ENCODE assay signal across 16 cellular contexts in genomic region chr6:17091122-17091521, GRCh38. TPM values are rescaled to one million over a fixed set of nuclear protein-coding genes. Genes with fewer than 3 reads are reported as not detected.
DNase-seq lines count a peak whose midpoint lies in the region; ATAC-seq, FAIRE-seq and TF ChIP-seq lines count a peak whose summit lies in the region.
"Had no signal": no experiment of that assay in that cellular context is flagged by ENCODE, and none has a peak within 500 bp of the region (broad histone marks: within the 10 kb centered on the region; RNA-seq: fewer than 3 reads in every experiment).

No MANE protein-coding gene starts in this region.

- H2BK5ac ChIP-seq in H1 (ENCODE audit: low read depth, low read length) = no peak overlapping the region

- peaks cover 9% of the 10 kb centered on the region for H3K9me3 Mint-ChIP-seq in progenitor cell of endocrine pancreas (ENCODE audit: low read depth)
- H3K9me3 Mint-ChIP-seq in stimulated activated memory B cell treated with anti-CD40 and anti-IgM and Interleukin-4, amounts not matched to agents 10 μg/mL and 1 μg/mL and 100 μg/mL, for 72 hours = peaks cover 7% of the 10 kb centered on the region
- H3K9me3 Mint-ChIP-seq in activated CD8-positive, alpha-beta T cell treated with anti-CD3 and anti-CD28 coated beads for 36 hours = peaks cover 6% of the 10 kb centered on the region

- no peak overlapping the region for H4K5ac ChIP-seq in H1 (ENCODE audit: insufficient read length, low read depth, low read length)

- H3K9me2 ChIP-seq in OCI-LY7 (ENCODE audit: insufficient read depth, low read length) = no peaks in the 10 kb centered on the region

- H3K18ac ChIP-seq in H1 (ENCODE audit: extremely low read depth, low read length) = no peak overlapping the region

- H3K4me1 ChIP-seq in OCI-LY7 (ENCODE audit: insufficient read depth, low read length, poor library complexity, severe bottlenecking) (no peaks in the 10 kb centered on the region), H1 (replicated peaks in 1 of 4; ENCODE audit: control insufficient read depth in 3 of 4, insufficient read depth in 4 of 4, low read length in 3 of 4) (no peaks in the 10 kb centered on the region)
- H3K4me1 ChIP-seq: gastrocnemius medialis had no signal

- H2BK15ac ChIP-seq in H1 (ENCODE audit: low read length) = no peak overlapping the region

- no peak overlapping the region for H3K14ac ChIP-seq in H1 (ENCODE audit: insufficient read length)

- DNase-seq in GM12864 (ENCODE audit: low read depth) (no peak), OCI-LY7 (ENCODE audit: low spot score) (no peak), H1 (ENCODE audit: low read depth in 1 of 2, low spot score in 2 of 2) (no peak), progenitor cell of endocrine pancreas (ENCODE audit: low spot score, unreplicated experiment) (no peak), anterior cingulate cortex (lab: John Stamatoyannopoulos, UW) (no peak)
- DNase-seq in NK-92 treated with Interleukin-12 subunit alpha and Interleukin-12 subunit beta, amount 100 ng/mL, for 24 hours (lab: John Stamatoyannopoulos, UW) = no peak
- DNase-seq in activated CD8-positive, alpha-beta T cell treated with anti-CD3 and anti-CD28 coated beads for 36 hours = no peak
- DNase-seq: activated CD8-positive, alpha-beta memory T cell treated with anti-CD3 and anti-CD28 coated beads, Interleukin-2, amount 10 ng/mL, durations not matched to agents 7 days and 5 days; aorta; DMS79; gastrocnemius medialis; NCI-H1930; stimulated activated CD4-positive, alpha-beta T cell treated with anti-CD3 and anti-CD28 coated beads, Interleukin-2, amount 100 ng/mL, for 24 hours; stimulated activated naive CD8-positive, alpha-beta T cell treated with anti-CD3 and anti-CD28 coated beads, Interleukin-15, amount 100 ng/mL, for 72 hours had no signal

- H3K9me3 ChIP-seq in OCI-LY7 (ENCODE audit: low read length) (no peaks in the 10 kb centered on the region), H1 (ENCODE audit: insufficient read depth in 2 of 2, low read depth in 1 of 2, low read length in 1 of 2) (no peaks in the 10 kb centered on the region)
- H3K9me3 ChIP-seq: gastrocnemius medialis had no signal

- no peak overlapping the region for H3K4me3 Mint-ChIP-seq in progenitor cell of endocrine pancreas (ENCODE audit: low read depth)
- H3K4me3 Mint-ChIP-seq in stimulated activated memory B cell treated with anti-CD40 and anti-IgM and Interleukin-4, amounts not matched to agents 10 μg/mL and 1 μg/mL and 100 μg/mL, for 72 hours = no peak overlapping the region
- no peak overlapping the region for H3K4me3 Mint-ChIP-seq in activated CD8-positive, alpha-beta T cell treated with anti-CD3 and anti-CD28 coated beads for 36 hours
- H3K4me3 Mint-ChIP-seq: activated CD8-positive, alpha-beta memory T cell treated with anti-CD3 and anti-CD28 coated beads, Interleukin-2, amount 10 ng/mL, durations not matched to agents 7 days and 5 days; stimulated activated naive CD8-positive, alpha-beta T cell treated with anti-CD3 and anti-CD28 coated beads, Interleukin-15, amount 100 ng/mL, for 72 hours had no signal

- H3K4me2 ChIP-seq in OCI-LY7 (ENCODE audit: low read length) = no peak overlapping the region
- no peak overlapping the region for H3K4me2 ChIP-seq in H1 (ENCODE audit: insufficient read depth in 1 of 2, low read depth in 2 of 2, low read length in 2 of 2)

- no peak overlapping the region for H3K56ac ChIP-seq in H1 (replicated peaks; ENCODE audit: insufficient read length, low read depth, low read length)

- H2AK5ac ChIP-seq in H1 (ENCODE audit: low read depth, low read length) = no peak overlapping the region

- no peak overlapping the region for H2BK20ac ChIP-seq in H1 (ENCODE audit: low read length)

- no peak overlapping the region for H3K27ac Mint-ChIP-seq in progenitor cell of endocrine pancreas
- no peak overlapping the region for H3K27ac Mint-ChIP-seq in stimulated activated memory B cell treated with anti-CD40 and anti-IgM and Interleukin-4, amounts not matched to agents 10 μg/mL and 1 μg/mL and 100 μg/mL, for 72 hours
- no peak overlapping the region for H3K27ac Mint-ChIP-seq in activated CD8-positive, alpha-beta T cell treated with anti-CD3 and anti-CD28 coated beads for 36 hours
- H3K27ac Mint-ChIP-seq: activated CD8-positive, alpha-beta memory T cell treated with anti-CD3 and anti-CD28 coated beads, Interleukin-2, amount 10 ng/mL, durations not matched to agents 7 days and 5 days; stimulated activated naive CD8-positive, alpha-beta T cell treated with anti-CD3 and anti-CD28 coated beads, Interleukin-15, amount 100 ng/mL, for 72 hours had no signal

- H2AFZ ChIP-seq in OCI-LY7 (ENCODE audit: low read length) (no peak overlapping the region), H1 (ENCODE audit: low read length) (no peak overlapping the region)

- no peak overlapping the region for H4K91ac ChIP-seq in H1 (replicated peaks; ENCODE audit: insufficient read length, low read length)

- TF ChIP-seq RAD21 in H1 (IDR thresholded peaks at IDR 0.05 in 1 of 2, conservative IDR thresholded peaks at IDR 0.05 in 1 of 2; ENCODE audit: low read depth in 2 of 2, low read length in 2 of 2) = 0 out of 4 replicates have a peak, but pooled peaks have one; percentile 6 to 14

- TF ChIP-seq EP300 in H1 (IDR thresholded peaks at IDR 0.05; ENCODE audit: borderline replicate concordance in 1 of 2, low read depth in 2 of 2, low read length in 2 of 2) = no peak

- no peak for FAIRE-seq in H1 (lab: Jason Lieb, UNC)

- peaks cover 11% of the 10 kb centered on the region for H3K4me1 Mint-ChIP-seq in progenitor cell of endocrine pancreas (ENCODE audit: low read depth)
- H3K4me1 Mint-ChIP-seq in stimulated activated memory B cell treated with anti-CD40 and anti-IgM and Interleukin-4, amounts not matched to agents 10 μg/mL and 1 μg/mL and 100 μg/mL, for 72 hours = no peaks in the 10 kb centered on the region
- H3K4me1 Mint-ChIP-seq in activated CD8-positive, alpha-beta T cell treated with anti-CD3 and anti-CD28 coated beads for 36 hours (ENCODE audit: low read depth) = no peaks in the 10 kb centered on the region
- H3K4me1 Mint-ChIP-seq: activated CD8-positive, alpha-beta memory T cell treated with anti-CD3 and anti-CD28 coated beads, Interleukin-2, amount 10 ng/mL, durations not matched to agents 7 days and 5 days; stimulated activated naive CD8-positive, alpha-beta T cell treated with anti-CD3 and anti-CD28 coated beads, Interleukin-15, amount 100 ng/mL, for 72 hours had no signal

- H3K36me3 Mint-ChIP-seq in progenitor cell of endocrine pancreas (ENCODE audit: insufficient read depth) = no peaks in the 10 kb centered on the region
- no peaks in the 10 kb centered on the region for H3K36me3 Mint-ChIP-seq in stimulated activated memory B cell treated with anti-CD40 and anti-IgM and Interleukin-4, amounts not matched to agents 10 μg/mL and 1 μg/mL and 100 μg/mL, for 72 hours
- H3K36me3 Mint-ChIP-seq in activated CD8-positive, alpha-beta T cell treated with anti-CD3 and anti-CD28 coated beads for 36 hours (ENCODE audit: low read depth) = no peaks in the 10 kb centered on the region

- TF ChIP-seq POLR2A in H1 (IDR thresholded peaks at IDR 0.05; ENCODE audit: control extremely low read depth in 1 of 2, low read depth in 2 of 2, low read length in 2 of 2) = no peak

- H3K27me3 Mint-ChIP-seq in progenitor cell of endocrine pancreas = peaks cover 5% of the 10 kb centered on the region
- H3K27me3 Mint-ChIP-seq in stimulated activated memory B cell treated with anti-CD40 and anti-IgM and Interleukin-4, amounts not matched to agents 10 μg/mL and 1 μg/mL and 100 μg/mL, for 72 hours = peaks cover 9% of the 10 kb centered on the region
- peaks cover 14% of the 10 kb centered on the region for H3K27me3 Mint-ChIP-seq in activated CD8-positive, alpha-beta T cell treated with anti-CD3 and anti-CD28 coated beads for 36 hours

- no peaks in the 10 kb centered on the region for H3K79me1 ChIP-seq in H1 (ENCODE audit: low read depth, low read length)

- CTCF ChIA-PET in OCI-LY7 (lab: Charles Lee; ENCODE audit: unreplicated experiment) = no interaction called here
- CTCF ChIA-PET in H1 (lab: Charles Lee; ENCODE audit: partially characterized antibody) = interaction anchor here (0.5 to 2.3 kb wide), 18 partner anchors 8 to 539 kb away, joined by 3 to 8 read pairs (median 3); partner anchors contain the start of gene STMND1
- CTCF ChIA-PET in activated CD8-positive, alpha-beta T cell treated with anti-CD3 and anti-CD28 coated beads for 36 hours (lab: Charles Lee) = interaction anchor here (1.2 kb wide), 1 partner anchor 759 kb away, joined by 3 read pairs; no protein-coding TSS in a partner anchor

- no peaks in the 10 kb centered on the region; the same call in 1 of the 2 replicates for H3K23me2 ChIP-seq in H1 (ENCODE audit: low read depth, low read length)

- intact Hi-C loops in OCI-LY7 (cut with micrococcal nuclease; ENCODE audit: unreplicated experiment) = no loop called here
- intact Hi-C loops in activated CD8-positive, alpha-beta T cell treated with anti-CD3 and anti-CD28 coated beads for 36 hours (cut with micrococcal nuclease) = no loop called here

- H2BK120ac ChIP-seq in H1 (replicated peaks; ENCODE audit: low read depth, low read length) = no peak overlapping the region

- TF ChIP-seq CTCF in GM12864 (IDR thresholded peaks at IDR 0.05; ENCODE audit: low read depth, low read length, missing control alignments) (peak; percentile 20), OCI-LY7 (conservative IDR thresholded peaks at IDR 0.05; ENCODE audit: low read length) (0 out of 2 replicates have a peak, but pooled peaks have one; percentile 19), H1 (IDR thresholded peaks at IDR 0.05; ENCODE audit: control extremely low read depth in 1 of 3, insufficient read depth in 1 of 3, low read depth in 1 of 3, low read length in 3 of 3) (peak in 1 of 3 experiments; percentile 50; a peak in 2 of 4 replicates), progenitor cell of endocrine pancreas (IDR thresholded peaks at IDR 0.05; ENCODE audit: unreplicated experiment) (peak; percentile 53)
- TF ChIP-seq CTCF in activated CD8-positive, alpha-beta T cell treated with anti-CD3 and anti-CD28 coated beads for 36 hours (IDR thresholded peaks at IDR 0.05) = no peak

- H3K4ac ChIP-seq in H1 (replicated peaks; ENCODE audit: insufficient read length, low read depth, low read length) = no peak overlapping the region

- WGBS in H1 (ENCODE audit: extremely low coverage in 1 of 2, insufficient coverage in 1 of 2, insufficient read length in 1 of 2, insufficient replicate concordance in 2 of 2, low coverage in 1 of 2, low lambda C conversion rate in 2 of 2, missing lambda C conversion rate in 1 of 2), 2 experiments = 89% methylated on average over 3 of the region's 3 CpGs; no CpG with 5 or more reads in 1 of the 2 experiments

- H3K36me3 ChIP-seq in OCI-LY7 (ENCODE audit: insufficient read depth, low read length) (no peaks in the 10 kb centered on the region), H1 (ENCODE audit: control insufficient read depth in 2 of 4, insufficient read depth in 4 of 4, low read length in 3 of 4) (no peaks in the 10 kb centered on the region)
- H3K36me3 ChIP-seq: gastrocnemius medialis had no signal

- H2BK12ac ChIP-seq in H1 (ENCODE audit: low read depth, low read length) = no peak overlapping the region

- H3K27ac ChIP-seq in OCI-LY7 (ENCODE audit: low read depth, low read length, poor library complexity, severe bottlenecking) = no peak overlapping the region
- H3K27ac ChIP-seq in H1 (ENCODE audit: low read depth, low read length) = no peak overlapping the region
- H3K27ac ChIP-seq: gastrocnemius medialis had no signal

- POLR2A ChIA-PET in OCI-LY7 (lab: Charles Lee) = no interaction called here
- POLR2A ChIA-PET in H1 (lab: Charles Lee; ENCODE audit: partially characterized antibody) = no interaction called here
- POLR2A ChIA-PET in activated CD8-positive, alpha-beta T cell treated with anti-CD3 and anti-CD28 coated beads for 36 hours (lab: Charles Lee) = no interaction called here

- ATAC-seq in stimulated activated memory B cell treated with anti-CD40 and anti-IgM and Interleukin-4, amounts not matched to agents 10 μg/mL and 1 μg/mL and 100 μg/mL, for 72 hours = no peak
- no peak for ATAC-seq in activated CD8-positive, alpha-beta T cell treated with anti-CD3 and anti-CD28 coated beads for 36 hours
- ATAC-seq: activated CD8-positive, alpha-beta memory T cell treated with anti-CD3 and anti-CD28 coated beads, Interleukin-2, amount 10 ng/mL, durations not matched to agents 7 days and 5 days; gastrocnemius medialis; stimulated activated naive CD8-positive, alpha-beta T cell treated with anti-CD3 and anti-CD28 coated beads, Interleukin-15, amount 100 ng/mL, for 72 hours had no signal

- H4K8ac ChIP-seq in H1 (ENCODE audit: extremely low read depth, insufficient read depth, low read length) = no peak overlapping the region

- BruUV-seq in OCI-LY7 (replicated peaks; lab: Mats Ljungman, UMichigan) = no TSS peak

- H3K23ac ChIP-seq in H1 (ENCODE audit: insufficient read length) = no peak overlapping the region

- H3K4me3 ChIP-seq in GM12864 (ENCODE audit: low read depth, low read length) (no peak overlapping the region), OCI-LY7 (ENCODE audit: low read depth, low read length, poor library complexity, severe bottlenecking) (no peak overlapping the region), H1 (ENCODE audit: extremely low read depth in 1 of 4, insufficient read depth in 2 of 4, low read depth in 3 of 4, low read length in 4 of 4) (no peak overlapping the region)
- H3K4me3 ChIP-seq: gastrocnemius medialis had no signal

- no peaks in the 10 kb centered on the region for H3K27me3 ChIP-seq in H1 (replicated peaks in 1 of 4; ENCODE audit: control insufficient read depth in 3 of 4, extremely low read depth in 1 of 4, insufficient read depth in 3 of 4, low read length in 3 of 4)
- H3K27me3 ChIP-seq: gastrocnemius medialis had no signal

- H3K79me2 ChIP-seq in OCI-LY7 (ENCODE audit: insufficient read depth, low read depth, low read length) = no peaks in the 10 kb centered on the region
- no peaks in the 10 kb centered on the region for H3K79me2 ChIP-seq in H1 (ENCODE audit: control insufficient read depth in 1 of 2, insufficient read depth in 2 of 2, low read length in 2 of 2)

- no peak overlapping the region for H3K9ac ChIP-seq in H1 (replicated peaks in 1 of 4; ENCODE audit: extremely low read depth in 1 of 4, low read depth in 3 of 4, low read length in 3 of 4)

- H4K20me1 ChIP-seq in OCI-LY7 (ENCODE audit: insufficient read depth, low read length) (no peaks in the 10 kb centered on the region), H1 (replicated peaks in 1 of 2; ENCODE audit: control insufficient read depth in 1 of 2, insufficient read depth in 2 of 2, low read length in 2 of 2) (no peaks in the 10 kb centered on the region)

RNA-seq across cellular contexts. Expression of gene STMND1, which starts 10.7 kb away (rescaled TPM):
- total RNA-seq in OCI-LY7 (2014; rRNA removed; shearing (Covaris generic)) = not detected in 2 replicates
- total RNA-seq in OCI-LY7 (2022) (not detected in 2 replicates), progenitor cell of endocrine pancreas (0.13 and 0.22 TPM in 2 replicates)
- not detected in 2 replicates for total RNA-seq in H1 (2021; fragmentation: NEBNext Ultra II Directional; extraction: Animal tissue kit (Norgen Biotek cat#: 25700))
- polyA plus RNA-seq in H1 (2011; rRNA removed) = not detected in 2 replicates
- 0.05 TPM for polyA plus RNA-seq in H1 (2011; cell fraction: cytosol; rRNA removed)
- not detected for polyA plus RNA-seq in H1 (2011; cell fraction: nucleus; rRNA removed)
- 0.13 TPM in 1 of 4 replicates, not detected in the others for polyA plus RNA-seq in H1 (2012, experiment 1 of 2)
- polyA plus RNA-seq in H1 (2012, experiment 2 of 2) = not detected
- not detected for polyA plus RNA-seq in H1 (2013, experiment 1 of 2)
- polyA plus RNA-seq in H1 (2013, experiment 2 of 2) = not detected
- polyA minus RNA-seq in H1 (2011; rRNA and poly(A)+ RNA removed) = not detected in 2 replicates
- polyA minus RNA-seq in H1 (2011; cell fraction: cytosol; rRNA and poly(A)+ RNA removed) = not detected
- polyA minus RNA-seq in H1 (2011; cell fraction: nucleus; rRNA and poly(A)+ RNA removed) = not detected
- total RNA-seq in activated CD8-positive, alpha-beta T cell treated with anti-CD3 and anti-CD28 coated beads for 36 hours = not detected
- total RNA-seq: activated CD8-positive, alpha-beta memory T cell treated with anti-CD3 and anti-CD28 coated beads, Interleukin-2, amount 10 ng/mL, durations not matched to agents 7 days and 5 days; aorta; gastrocnemius medialis; omental fat pad had no signal
- polyA plus RNA-seq: aorta had no signal
